22 cellular contexts compared by ENCODE assay signal in genomic region chr7:157704365-157704764, GRCh38.
"Had no signal": no experiment of that assay in that cellular context is flagged by ENCODE, and none has a peak within 500 bp of the region (broad histone marks: within the 10 kb centered on the region; RNA-seq: fewer than 3 reads in every experiment).

No MANE protein-coding gene starts in this region.

- DNase-seq: activated CD4-positive, alpha-beta memory T cell treated with anti-CD3 and anti-CD28 coated beads, Interleukin-2, amount 10 ng/mL, durations not matched to agents 7 days and 5 days; activated CD4-positive, alpha-beta T cell treated with anti-CD3 and anti-CD28 coated beads, Interleukin-2, amount 50 U/mL, for 1 hour; activated CD8-positive, alpha-beta memory T cell treated with anti-CD3 and anti-CD28 coated beads, Interleukin-2, amount 50 U/mL, for 4 hours; activated naive CD4-positive, alpha-beta T cell treated with Interleukin-2 at 50 U/mL for 16 hours; activated naive CD8-positive, alpha-beta T cell treated with anti-CD3 and anti-CD28 coated beads for 36 hours; activated T-cell treated with anti-CD3 and anti-CD28 coated beads, Interleukin-2, amount 50 U/mL, for 1 hour; anterior cingulate cortex; central memory CD4-positive, alpha-beta T cell; MG63; NCI-H1105; NCI-H1436; NCI-H1694 treated with DMSO at 0.1 percent for 48 hours; NCI-H2029 treated with DMSO at 0.1 percent for 48 hours; NCI-H345; NCI-H510A; NCI-H526 treated with DMSO at 0.1 percent for 48 hours; NCI-H82; SIG-M5; T-helper 17 cell; T-helper 9 cell had no signal

- H3K9me3 ChIP-seq: adrenal gland, MG63 had no signal

- H3K4me3 ChIP-seq: adrenal gland, MG63 had no signal

- H3K9ac ChIP-seq: KMS-11 had no signal

- H3K27ac ChIP-seq: adrenal gland, KMS-11 had no signal

- H3K4me1 ChIP-seq: adrenal gland had no signal

- H3K36me3 ChIP-seq: adrenal gland, MG63 had no signal
